In genomic region chr11:126392638-126393023, GRCh38 we compare ENCODE assay signal across 13 cellular contexts. TPM values are rescaled to one million over a fixed set of nuclear protein-coding genes. Genes with fewer than 3 reads are reported as not detected.
DNase-seq lines count a peak whose midpoint lies in the region; ATAC-seq and TF ChIP-seq lines count a peak whose summit lies in the region.
"Had no signal": no experiment of that assay in that cellular context is flagged by ENCODE, and none has a peak within 500 bp of the region (broad histone marks: within the 10 kb centered on the region; RNA-seq: fewer than 3 reads in every experiment).

No MANE protein-coding gene starts in this region.

- peak overlapping the region; percentile 75 for H3K4me3 Mint-ChIP-seq in natural killer cell
- no peak overlapping the region for H3K4me3 Mint-ChIP-seq in effector memory CD8-positive, alpha-beta T cell
- H3K4me3 Mint-ChIP-seq: activated T-cell treated with anti-CD3 and anti-CD28 coated beads, Interleukin-2, amount 50 U/mL, for 24 hours had no signal

- H3K27me3 Mint-ChIP-seq in natural killer cell (ENCODE audit: low read depth in 2 of 2) = no peaks in the 10 kb centered on the region
- H3K27me3 Mint-ChIP-seq in effector memory CD8-positive, alpha-beta T cell = no peaks in the 10 kb centered on the region
- H3K27me3 Mint-ChIP-seq: activated T-cell treated with anti-CD3 and anti-CD28 coated beads, Interleukin-2, amount 50 U/mL, for 24 hours had no signal

- peak; percentile 87 for DNase-seq in RPMI7951 (ENCODE audit: low read depth)
- DNase-seq in natural killer cell = no peak
- DNase-seq in activated T-cell treated with anti-CD3 and anti-CD28 coated beads for 4 hours = no peak
- no peak for DNase-seq in NCI-H2029 (lab: John Stamatoyannopoulos, UW)
- DNase-seq in activated effector memory CD4-positive, alpha-beta T cell treated with Interleukin-2 at 50 U/mL for 16 hours = no peak
- DNase-seq in effector memory CD8-positive, alpha-beta T cell = no peak
- DNase-seq: activated T-cell treated with anti-CD3 and anti-CD28 coated beads, Interleukin-2, amount 50 U/mL, for 24 hours; colonic mucosa; NCI-H2227 treated with DMSO at 0.1 percent for 48 hours; stimulated activated CD4-positive, alpha-beta T cell treated with anti-CD3 and anti-CD28 coated beads, Interleukin-2, amount 100 ng/mL, for 48 hours; T-helper 2 cell had no signal

- H3K4me1 Mint-ChIP-seq in natural killer cell = peaks cover 48 to 49% of the 10 kb centered on the region in 2 donors
- peaks cover 15% of the 10 kb centered on the region in 2 donors for H3K4me1 Mint-ChIP-seq in effector memory CD8-positive, alpha-beta T cell (ENCODE audit: low read depth in 2 of 2)

- H3K27ac Mint-ChIP-seq in natural killer cell = peak overlapping the region; percentile 87 to 91
- H3K27ac Mint-ChIP-seq in effector memory CD8-positive, alpha-beta T cell = peak overlapping the region in 1 of 2 donors; percentile 77
- H3K27ac Mint-ChIP-seq: activated T-cell treated with anti-CD3 and anti-CD28 coated beads, Interleukin-2, amount 50 U/mL, for 24 hours had no signal

- H3K9me3 Mint-ChIP-seq in natural killer cell = no peaks in the 10 kb centered on the region
- H3K9me3 Mint-ChIP-seq in effector memory CD8-positive, alpha-beta T cell = no peaks in the 10 kb centered on the region
- H3K9me3 Mint-ChIP-seq: activated T-cell treated with anti-CD3 and anti-CD28 coated beads, Interleukin-2, amount 50 U/mL, for 24 hours had no signal

- ATAC-seq in GM18867 (IDR thresholded peaks at IDR 0.05; ENCODE audit: unreplicated experiment) = peak; percentile 7
- peak; percentile 26 for ATAC-seq in HG02938 (IDR thresholded peaks at IDR 0.05; ENCODE audit: unreplicated experiment)
- ATAC-seq in natural killer cell = peak; percentile 28 to 55 (median 36)
- ATAC-seq in effector memory CD8-positive, alpha-beta T cell (replicated peaks) = no peak

- no peaks in the 10 kb centered on the region for H3K36me3 Mint-ChIP-seq in natural killer cell
- no peaks in the 10 kb centered on the region for H3K36me3 Mint-ChIP-seq in effector memory CD8-positive, alpha-beta T cell (ENCODE audit: insufficient read depth)

- no peak for TF ChIP-seq CTCF in natural killer cell (IDR thresholded peaks at IDR 0.05)

- intact Hi-C loops in natural killer cell (cut with micrococcal nuclease) = loop anchor here (1.0 kb wide), 1 partner anchor 82 kb away; no protein-coding TSS in a partner anchor

RNA-seq across cellular contexts. Expression of gene ST3GAL4, which starts 37.1 kb away (rescaled TPM):
- 99.7 and 108 TPM in 2 replicates for total RNA-seq in RPMI7951 (2014; rRNA removed; shearing (Covaris generic))
- 10 to 100 TPM; 43.3 to 57.6 (median 47.3) TPM for total RNA-seq in natural killer cell
